Comparison of ENCODE assay signal across 32 cellular contexts in the genomic region with DNA sequence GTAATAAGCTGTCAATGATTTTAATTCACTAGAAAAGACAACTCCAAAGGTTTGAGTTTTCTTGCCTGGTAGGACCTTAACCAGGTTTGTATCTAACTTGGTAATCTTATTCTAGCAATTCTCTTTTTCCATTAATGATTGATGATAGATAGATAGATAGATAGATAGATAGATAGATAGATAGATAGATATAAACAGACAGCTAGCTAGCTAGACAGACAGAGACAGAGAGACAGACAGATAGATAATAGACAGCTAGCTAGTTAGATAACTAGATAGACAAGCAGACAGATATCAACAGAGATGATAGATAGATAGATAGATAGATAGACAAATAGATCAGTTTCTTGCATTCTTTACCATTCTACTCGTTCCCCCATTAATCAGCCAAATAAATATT. TPM values are rescaled to one million over a fixed set of nuclear protein-coding genes. Genes with fewer than 3 reads are reported as not detected.
"Had no signal": no experiment of that assay in that cellular context is flagged by ENCODE, and none has a peak within 500 bp of the region (broad histone marks: within the 10 kb centered on the region; RNA-seq: fewer than 3 reads in every experiment).

No MANE protein-coding gene starts in this region.

- H3K9me3 Mint-ChIP-seq: activated B cell treated with CpG ODN at 0.5 μM for 24 hours; activated CD8-positive, alpha-beta T cell treated with anti-CD3 and anti-CD28 coated beads for 36 hours; activated naive CD4-positive, alpha-beta T cell treated with anti-CD3 and anti-CD28 coated beads, Interleukin-2, amount 10 ng/mL, durations not matched to agents 7 days and 5 days; activated naive CD4-positive, alpha-beta T cell treated with anti-CD3 and anti-CD28 coated beads, Interleukin-2, amount 50 U/mL, for 72 hours; activated T-helper 1 cell treated with anti-CD3 and anti-CD28 coated beads, Interleukin-12 subunit alpha, Interleukin-12 subunit beta, Interleukin-2, Interleukin-4 antibody, amounts not matched to agents 30 ng/mL and 10 ng/mL and 1 ng/mL, durations not matched to agents 14 hours and 24 hours and 36 hours; effector memory CD8-positive, alpha-beta T cell; T-helper 2 cell treated with Interferon-gamma antibody and Interleukin-4, amounts not matched to agents 5 μg/mL and 100 μg/mL, for 36 hours had no signal

- H3K36me3 Mint-ChIP-seq: activated naive CD4-positive, alpha-beta T cell treated with anti-CD3 and anti-CD28 coated beads, Interleukin-2, amount 10 ng/mL, durations not matched to agents 7 days and 5 days; activated naive CD4-positive, alpha-beta T cell treated with anti-CD3 and anti-CD28 coated beads, Interleukin-2, amount 50 U/mL, for 72 hours had no signal

- H3K27ac Mint-ChIP-seq: activated B cell treated with CpG ODN at 0.5 μM for 24 hours; activated naive CD4-positive, alpha-beta T cell treated with anti-CD3 and anti-CD28 coated beads, Interleukin-2, amount 10 ng/mL, durations not matched to agents 7 days and 5 days; T-helper 17 cell had no signal

- H3K4me3 Mint-ChIP-seq: activated B cell treated with CpG ODN at 0.5 μM for 24 hours; activated naive CD4-positive, alpha-beta T cell treated with anti-CD3 and anti-CD28 coated beads, Interleukin-2, amount 10 ng/mL, durations not matched to agents 7 days and 5 days; activated T-helper 1 cell treated with anti-CD3 and anti-CD28 coated beads, Interleukin-12 subunit alpha, Interleukin-12 subunit beta, Interleukin-2, Interleukin-4 antibody, amounts not matched to agents 30 ng/mL and 10 ng/mL and 1 ng/mL, durations not matched to agents 14 hours and 24 hours and 36 hours; effector memory CD8-positive, alpha-beta T cell; T-helper 17 cell; T-helper 2 cell treated with Interferon-gamma antibody and Interleukin-4, amounts not matched to agents 5 μg/mL and 100 μg/mL, for 36 hours had no signal

- ATAC-seq: body of pancreas; effector memory CD8-positive, alpha-beta T cell; gastroesophageal sphincter; heart right ventricle; T-helper 17 cell had no signal

- DNase-seq: activated B cell treated with CpG ODN at 0.5 μM for 24 hours; activated CD4-positive, alpha-beta T cell treated with anti-CD3 and anti-CD28 coated beads, Interleukin-2, amount 50 U/mL, for 1 hour; activated CD8-positive, alpha-beta memory T cell treated with anti-CD3 and anti-CD28 coated beads for 24 hours; activated CD8-positive, alpha-beta T cell treated with anti-CD3 and anti-CD28 coated beads for 36 hours; activated gamma-delta T cell; activated naive CD4-positive, alpha-beta T cell; activated naive CD4-positive, alpha-beta T cell treated with anti-CD3 and anti-CD28 coated beads, Interleukin-2, amount 10 ng/mL, durations not matched to agents 7 days and 5 days; adrenal gland; amygdala; aorta; body of pancreas; caudate nucleus; cortex of kidney; dermis blood vessel endothelial cell; effector CD4-positive, alpha-beta T cell; effector memory CD8-positive, alpha-beta T cell; esophagus squamous epithelium; foreskin melanocyte; heart right ventricle; SK-N-SH; T-helper 1 cell; T-helper 17 cell; T1000; WERI-Rb-1 had no signal

RNA-seq across cellular contexts. Expression of a gene that starts 15.3 kb away (rescaled TPM):
- total RNA-seq: aorta, chondrocyte, dermis blood vessel endothelial cell, fibroblast of lung, fibroblast of villous mesenchyme, gastroesophageal sphincter, glomerular endothelial cell, heart right ventricle had no signal

RNA-seq across cellular contexts. Expression of a gene that starts 55.5 kb away (rescaled TPM):
- total RNA-seq: dermis blood vessel endothelial cell, fibroblast of lung had no signal
